In the genomic region with DNA sequence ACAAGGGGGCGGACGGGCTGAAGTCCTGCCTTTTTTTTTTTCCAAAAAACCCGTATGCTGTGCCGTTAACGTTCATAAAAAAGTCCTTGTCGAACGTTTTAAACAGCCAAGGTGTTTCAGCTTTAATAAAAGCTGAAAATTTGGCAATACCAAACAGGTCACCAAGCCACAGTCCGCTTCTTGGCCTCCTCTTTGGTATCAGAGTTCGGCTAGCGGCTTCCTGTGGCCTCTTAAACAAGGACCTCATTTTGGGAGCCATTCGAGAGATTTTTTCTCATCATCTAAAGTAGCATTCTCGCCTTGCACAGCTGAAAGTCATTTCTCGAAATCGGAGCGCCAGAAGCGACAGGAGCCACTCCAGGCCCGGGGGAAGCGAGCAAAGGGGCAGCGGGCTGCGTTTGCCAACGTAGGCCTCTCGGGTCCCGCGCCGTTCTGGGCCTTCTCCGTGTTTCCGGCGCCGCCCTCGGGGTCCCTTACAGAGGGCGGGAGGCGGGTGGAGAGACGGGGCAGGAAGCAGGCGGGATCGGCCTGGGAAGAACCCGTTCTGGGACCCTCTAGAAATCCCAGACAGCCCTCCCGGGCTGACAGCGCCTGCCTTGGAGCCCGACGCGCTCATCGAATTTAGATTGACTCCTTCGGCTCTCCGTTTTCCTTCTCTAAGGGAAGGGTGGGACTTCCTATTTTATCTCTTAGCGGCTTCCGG, we compare ENCODE assay signal across 8 cellular contexts. TPM values are rescaled to one million over a fixed set of nuclear protein-coding genes. Genes with fewer than 3 reads are reported as not detected.
DNase-seq lines count a peak whose midpoint lies in the region; ATAC-seq, FAIRE-seq and TF ChIP-seq lines count a peak whose summit lies in the region.

No MANE protein-coding gene starts in this region.

- peak; percentile 50 for ATAC-seq in GM23338

- H3K27me3 Mint-ChIP-seq in GM23338 (ENCODE audit: insufficient read depth, low read depth, poor library complexity) (peaks cover 6% of the 10 kb centered on the region), astrocyte (ENCODE audit: low read depth, unreplicated experiment) (no peaks in the 10 kb centered on the region)

- H3K9me3 ChIP-seq in Loucy (ENCODE audit: insufficient read depth, low read depth, low read length) (no peaks in the 10 kb centered on the region), astrocyte (ENCODE audit: insufficient read depth, low read depth, low read length) (no peaks in the 10 kb centered on the region), iPS-15b (ENCODE audit: control insufficient read depth, insufficient read depth, low read length) (no peaks in the 10 kb centered on the region), small intestine (ENCODE audit: control insufficient read depth, low read depth) (no peaks in the 10 kb centered on the region)

- H3K9ac ChIP-seq in Loucy (ENCODE audit: low read depth, low read length, poor library complexity, severe bottlenecking) (peak overlapping the region; percentile 96), astrocyte (ENCODE audit: low read length) (peak overlapping the region; percentile 95), iPS-15b (ENCODE audit: low read depth, low read length) (peak overlapping the region; percentile 89)

- WGBS in small intestine, 3 donors, result 0 to 1% (median 1%) methylated on average over 45 to 46 of the region's 46 CpGs

- peak overlapping the region; percentile 93 for H3K4me3 Mint-ChIP-seq in GM23338
- peak overlapping the region; percentile 93 for H3K4me3 Mint-ChIP-seq in astrocyte (ENCODE audit: unreplicated experiment)

- H3K4me1 ChIP-seq in GM23338 (ENCODE audit: insufficient read depth) (peaks cover 21% of the 10 kb centered on the region), Loucy (ENCODE audit: insufficient read depth, low read length, poor library complexity, severe bottlenecking) (peaks cover 27% of the 10 kb centered on the region), astrocyte (ENCODE audit: insufficient read depth, low read length) (peaks cover 9% of the 10 kb centered on the region), iPS-15b (ENCODE audit: control insufficient read depth, insufficient read depth, low read length) (peaks cover 6% of the 10 kb centered on the region), small intestine (ENCODE audit: control insufficient read depth in 2 of 2, insufficient read depth in 1 of 2, low read depth in 1 of 2, low read length in 1 of 2) (peaks cover 0 to 13% of the 10 kb centered on the region in 2 donors)

- DNase-seq in GM04504 (ENCODE audit: low read depth), result peak; percentile 55
- peak; percentile 77 for DNase-seq in GM23338 (ENCODE audit: low spot score)
- peak; percentile 57 for DNase-seq in T-helper 9 cell
- DNase-seq in astrocyte (ENCODE audit: low read depth), result peak; percentile 65
- no peak for DNase-seq in small intestine
- no peak for DNase-seq in superior temporal gyrus (ENCODE audit: extremely low spot score)

- H3K36me3 Mint-ChIP-seq in GM23338 (ENCODE audit: low read depth) (peaks cover 21% of the 10 kb centered on the region; the same call in 2 of the 3 replicates), astrocyte (ENCODE audit: low read depth, unreplicated experiment) (peaks cover 2% of the 10 kb centered on the region)

- peak overlapping the region; percentile 98 for H3K27ac Mint-ChIP-seq in GM23338
- H3K27ac Mint-ChIP-seq in astrocyte (ENCODE audit: unreplicated experiment), result peak overlapping the region; percentile 100

- FAIRE-seq in astrocyte (lab: Jason Lieb, UNC), result no peak
- no peak for FAIRE-seq in small intestine (lab: Jason Lieb, UNC)

- H4K20me1 ChIP-seq in GM23338 (replicated peaks; ENCODE audit: insufficient read depth) (no peaks in the 10 kb centered on the region; the same call in 1 of the 2 replicates), Loucy (ENCODE audit: insufficient read depth, low read length, poor library complexity, severe bottlenecking) (peaks cover 24% of the 10 kb centered on the region), astrocyte (ENCODE audit: insufficient read depth, low read length) (peaks cover 18% of the 10 kb centered on the region)

- H3F3A ChIP-seq in GM23338 (replicated peaks; ENCODE audit: low read depth) (no peaks in the 10 kb centered on the region), Loucy (ENCODE audit: low read depth) (no peaks in the 10 kb centered on the region)

- H3K27me3 ChIP-seq in GM23338 (ENCODE audit: insufficient read depth) (0 out of 2 replicates have a peak, but pooled peaks cover 3% of the 10 kb centered on the region), Loucy (ENCODE audit: insufficient read depth, low read length, poor library complexity, severe bottlenecking) (no peaks in the 10 kb centered on the region), astrocyte (ENCODE audit: insufficient read depth, low read length) (no peaks in the 10 kb centered on the region), iPS-15b (ENCODE audit: control insufficient read depth, insufficient read depth, low read length) (peaks cover 8% of the 10 kb centered on the region), small intestine (ENCODE audit: control insufficient read depth in 2 of 2, insufficient read depth in 2 of 2, low read length in 2 of 2) (no peaks in the 10 kb centered on the region)

- peaks cover 27% of the 10 kb centered on the region for H3K79me2 ChIP-seq in GM23338 (replicated peaks; ENCODE audit: insufficient read depth)
- peaks cover 52% of the 10 kb centered on the region for H3K79me2 ChIP-seq in Loucy (ENCODE audit: insufficient read depth, low read length)
- peaks cover 63% of the 10 kb centered on the region for H3K79me2 ChIP-seq in astrocyte (ENCODE audit: insufficient read depth, low read length)

- peak overlapping the region; percentile 98 for H3K27ac ChIP-seq in GM23338 (ENCODE audit: low read depth)
- peak overlapping the region; percentile 97 for H3K27ac ChIP-seq in astrocyte (ENCODE audit: low read depth, low read length)
- peak overlapping the region; percentile 87 to 98 for H3K27ac ChIP-seq in small intestine (ENCODE audit: low read depth in 1 of 2, low read length in 1 of 2)

- H3K4me1 Mint-ChIP-seq in GM23338, result peaks cover 12% of the 10 kb centered on the region; the same call in 2 of the 3 replicates
- peaks cover 11% of the 10 kb centered on the region for H3K4me1 Mint-ChIP-seq in astrocyte (ENCODE audit: low read depth, unreplicated experiment)

- H3K36me3 ChIP-seq in GM23338 (ENCODE audit: insufficient read depth) (no peaks in the 10 kb centered on the region), Loucy (ENCODE audit: insufficient read depth, low read length) (no peaks in the 10 kb centered on the region), astrocyte (ENCODE audit: insufficient read depth, low read length) (no peaks in the 10 kb centered on the region), iPS-15b (ENCODE audit: control insufficient read depth, insufficient read depth, low read length) (peaks cover 4% of the 10 kb centered on the region), small intestine (ENCODE audit: control insufficient read depth in 2 of 2, insufficient read depth in 2 of 2, low read length in 2 of 2) (peaks cover 0 to 3% of the 10 kb centered on the region in 2 donors)

- TF ChIP-seq CTCF in GM23338 (conservative IDR thresholded peaks at IDR 0.05; ENCODE audit: low read depth in 2 of 2) (no peak), Loucy (conservative IDR thresholded peaks at IDR 0.05; ENCODE audit: low read length) (no peak), astrocyte (IDR thresholded peaks at IDR 0.05; ENCODE audit: insufficient read depth, low read depth, low read length) (no peak)

- H3K9me3 Mint-ChIP-seq in GM23338 (no peaks in the 10 kb centered on the region; the same call in 2 of the 3 replicates), astrocyte (ENCODE audit: unreplicated experiment) (no peaks in the 10 kb centered on the region)

- H3K4me2 ChIP-seq in GM23338 (peak overlapping the region; percentile 81), Loucy (ENCODE audit: low read depth, low read length, poor library complexity, severe bottlenecking) (peak overlapping the region; percentile 91), astrocyte (ENCODE audit: low read length) (peak overlapping the region; percentile 91)

- H3K9me2 ChIP-seq in GM23338 (ENCODE audit: insufficient read depth) (no peaks in the 10 kb centered on the region), Loucy (replicated peaks; ENCODE audit: low read depth, low read length) (no peaks in the 10 kb centered on the region)

- H2AFZ ChIP-seq in GM23338, result peak overlapping the region; percentile 98
- H2AFZ ChIP-seq in Loucy (ENCODE audit: low read length), result peak overlapping the region; percentile 99
- peak overlapping the region; percentile 81 for H2AFZ ChIP-seq in astrocyte (ENCODE audit: low read depth, low read length)

- peak overlapping the region; percentile 97 for H3K4me3 ChIP-seq in GM23338
- H3K4me3 ChIP-seq in Loucy (ENCODE audit: low read length, poor library complexity, severe bottlenecking), result peak overlapping the region; percentile 92
- peak overlapping the region; percentile 77 for H3K4me3 ChIP-seq in astrocyte (ENCODE audit: insufficient read depth, low read depth, low read length)
- H3K4me3 ChIP-seq in iPS-15b (ENCODE audit: low read depth, low read length), result peak overlapping the region; percentile 96
- peak overlapping the region; percentile 84 to 95 for H3K4me3 ChIP-seq in small intestine (ENCODE audit: low read depth in 1 of 2, low read length in 2 of 2)

TF ChIP-seq in GM23338, 12 proteins besides CTCF, POLR2A, EP300 and RAD21:
- TF ChIP-seq CREB1 (CRISPR knock-in tag; IDR thresholded peaks at IDR 0.05; ENCODE audit: low read depth) (peak; percentile 15; the same call in 1 of the 2 replicates), ZNF331 (CRISPR knock-in tag; IDR thresholded peaks at IDR 0.05; ENCODE audit: low read depth) (no peak)
TF ChIP-seq in GM23338: peak in this region for 1.

RNA-seq across cellular contexts. Expression of a gene that starts 0.6 kb away (rescaled TPM):
- 8.5 and 10.4 TPM in 2 replicates for total RNA-seq in GM23338 (2014; rRNA removed; shearing (Covaris generic))
- polyA plus RNA-seq in GM23338 (2016; fragmentation: Nextera tagmentation; extraction: Ambion mirVana) (2.1 and 2.6 TPM in 2 replicates), small intestine (1 to 10 TPM; 2.7 to 4.7 (median 3.4) TPM)
- total RNA-seq in astrocyte, result 11.7 and 13.8 TPM in 2 replicates

Comparison
In these comparisons a context has a peak if more than half of its experiments do, and no peak if none do; other contexts are left out.
1. DNase-seq: peak in GM04504 (single experiment), GM23338 (single experiment), T-helper 9 cell (single experiment) and astrocyte (single experiment); none in small intestine (single experiment) and superior temporal gyrus (single experiment).
2. Peak in every context shown above with its lines, with median percentiles within 50 percentile points of each other: H2AFZ ChIP-seq, H3K27ac ChIP-seq, H3K4me2 ChIP-seq, H3K4me3 ChIP-seq and H3K9ac ChIP-seq.